2 cellular contexts compared by ENCODE assay signal in genomic region chr3:53158700-53159414, GRCh38.
A peak's percentile ranks its signal among the peaks of the same experiment; 100 is the strongest.
TF ChIP-seq lines count a peak whose summit lies in the region.

No MANE protein-coding gene starts in this region.

TF ChIP-seq in SK-N-SH, 30 proteins besides CTCF, POLR2A, EP300 and RAD21 (continued from another document):
- TF ChIP-seq, protein P1, sequence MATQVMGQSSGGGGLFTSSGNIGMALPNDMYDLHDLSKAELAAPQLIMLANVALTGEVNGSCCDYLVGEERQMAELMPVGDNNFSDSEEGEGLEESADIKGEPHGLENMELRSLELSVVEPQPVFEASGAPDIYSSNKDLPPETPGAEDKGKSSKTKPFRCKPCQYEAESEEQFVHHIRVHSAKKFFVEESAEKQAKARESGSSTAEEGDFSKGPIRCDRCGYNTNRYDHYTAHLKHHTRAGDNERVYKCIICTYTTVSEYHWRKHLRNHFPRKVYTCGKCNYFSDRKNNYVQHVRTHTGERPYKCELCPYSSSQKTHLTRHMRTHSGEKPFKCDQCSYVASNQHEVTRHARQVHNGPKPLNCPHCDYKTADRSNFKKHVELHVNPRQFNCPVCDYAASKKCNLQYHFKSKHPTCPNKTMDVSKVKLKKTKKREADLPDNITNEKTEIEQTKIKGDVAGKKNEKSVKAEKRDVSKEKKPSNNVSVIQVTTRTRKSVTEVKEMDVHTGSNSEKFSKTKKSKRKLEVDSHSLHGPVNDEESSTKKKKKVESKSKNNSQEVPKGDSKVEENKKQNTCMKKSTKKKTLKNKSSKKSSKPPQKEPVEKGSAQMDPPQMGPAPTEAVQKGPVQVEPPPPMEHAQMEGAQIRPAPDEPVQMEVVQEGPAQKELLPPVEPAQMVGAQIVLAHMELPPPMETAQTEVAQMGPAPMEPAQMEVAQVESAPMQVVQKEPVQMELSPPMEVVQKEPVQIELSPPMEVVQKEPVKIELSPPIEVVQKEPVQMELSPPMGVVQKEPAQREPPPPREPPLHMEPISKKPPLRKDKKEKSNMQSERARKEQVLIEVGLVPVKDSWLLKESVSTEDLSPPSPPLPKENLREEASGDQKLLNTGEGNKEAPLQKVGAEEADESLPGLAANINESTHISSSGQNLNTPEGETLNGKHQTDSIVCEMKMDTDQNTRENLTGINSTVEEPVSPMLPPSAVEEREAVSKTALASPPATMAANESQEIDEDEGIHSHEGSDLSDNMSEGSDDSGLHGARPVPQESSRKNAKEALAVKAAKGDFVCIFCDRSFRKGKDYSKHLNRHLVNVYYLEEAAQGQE (IDR thresholded peaks at IDR 0.05; ENCODE audit: low read depth, low read length) = peak; percentile 66
- TF ChIP-seq RCOR1 (IDR thresholded peaks at IDR 0.05; ENCODE audit: low read length) (no peak), NRF1 (IDR thresholded peaks at IDR 0.05; ENCODE audit: low read depth, low read length) (no peak)

TF ChIP-seq in SK-N-SH treated with all-trans-retinoic acid at 6 μM for 48 hours, 23 proteins besides CTCF, POLR2A, EP300 and RAD21:
- TF ChIP-seq POU6F1 (CRISPR knock-in tag; IDR thresholded peaks at IDR 0.05; ENCODE audit: borderline replicate concordance, low read depth) = no peak
- no peak for TF ChIP-seq PATZ1 (CRISPR knock-in tag; IDR thresholded peaks at IDR 0.05; ENCODE audit: borderline replicate concordance)
- TF ChIP-seq, protein P2, sequence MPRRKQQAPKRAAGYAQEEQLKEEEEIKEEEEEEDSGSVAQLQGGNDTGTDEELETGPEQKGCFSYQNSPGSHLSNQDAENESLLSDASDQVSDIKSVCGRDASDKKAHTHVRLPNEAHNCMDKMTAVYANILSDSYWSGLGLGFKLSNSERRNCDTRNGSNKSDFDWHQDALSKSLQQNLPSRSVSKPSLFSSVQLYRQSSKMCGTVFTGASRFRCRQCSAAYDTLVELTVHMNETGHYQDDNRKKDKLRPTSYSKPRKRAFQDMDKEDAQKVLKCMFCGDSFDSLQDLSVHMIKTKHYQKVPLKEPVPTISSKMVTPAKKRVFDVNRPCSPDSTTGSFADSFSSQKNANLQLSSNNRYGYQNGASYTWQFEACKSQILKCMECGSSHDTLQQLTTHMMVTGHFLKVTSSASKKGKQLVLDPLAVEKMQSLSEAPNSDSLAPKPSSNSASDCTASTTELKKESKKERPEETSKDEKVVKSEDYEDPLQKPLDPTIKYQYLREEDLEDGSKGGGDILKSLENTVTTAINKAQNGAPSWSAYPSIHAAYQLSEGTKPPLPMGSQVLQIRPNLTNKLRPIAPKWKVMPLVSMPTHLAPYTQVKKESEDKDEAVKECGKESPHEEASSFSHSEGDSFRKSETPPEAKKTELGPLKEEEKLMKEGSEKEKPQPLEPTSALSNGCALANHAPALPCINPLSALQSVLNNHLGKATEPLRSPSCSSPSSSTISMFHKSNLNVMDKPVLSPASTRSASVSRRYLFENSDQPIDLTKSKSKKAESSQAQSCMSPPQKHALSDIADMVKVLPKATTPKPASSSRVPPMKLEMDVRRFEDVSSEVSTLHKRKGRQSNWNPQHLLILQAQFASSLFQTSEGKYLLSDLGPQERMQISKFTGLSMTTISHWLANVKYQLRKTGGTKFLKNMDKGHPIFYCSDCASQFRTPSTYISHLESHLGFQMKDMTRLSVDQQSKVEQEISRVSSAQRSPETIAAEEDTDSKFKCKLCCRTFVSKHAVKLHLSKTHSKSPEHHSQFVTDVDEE (CRISPR knock-in tag; IDR thresholded peaks at IDR 0.05) = no peak
- no peak for TF ChIP-seq TOX (CRISPR knock-in tag; IDR thresholded peaks at IDR 0.05; ENCODE audit: borderline replicate concordance)
- no peak for TF ChIP-seq ZNF565 (CRISPR knock-in tag; conservative IDR thresholded peaks at IDR 0.05; ENCODE audit: low read depth)
- no peak for TF ChIP-seq GLIS3 (CRISPR knock-in tag; IDR thresholded peaks at IDR 0.05)
- no peak for TF ChIP-seq ZFP30 (CRISPR knock-in tag; IDR thresholded peaks at IDR 0.05)
- TF ChIP-seq CREB5 (CRISPR knock-in tag; IDR thresholded peaks at IDR 0.05; ENCODE audit: low read depth) = no peak
- no peak for TF ChIP-seq ARNTL (CRISPR knock-in tag; IDR thresholded peaks at IDR 0.05; ENCODE audit: borderline replicate concordance, low read depth)
